8 cellular contexts compared by ENCODE assay signal in genomic region chr21:29232601-29233541, GRCh38.
DNase-seq lines count a peak whose midpoint lies in the region; ATAC-seq and TF ChIP-seq lines count a peak whose summit lies in the region.

No MANE protein-coding gene starts in this region.

- H3K27me3 ChIP-seq in foreskin keratinocyte = no peaks in the 10 kb centered on the region
- H3K27me3 ChIP-seq in neural progenitor cell = no peaks in the 10 kb centered on the region

- H3K4me3 Mint-ChIP-seq in neural progenitor cell = no peak overlapping the region

- TF ChIP-seq CTCF in foreskin keratinocyte (conservative IDR thresholded peaks at IDR 0.05) (peak; percentile 45), neural progenitor cell (IDR thresholded peaks at IDR 0.05) (no peak)

- H3K4me1 ChIP-seq in foreskin keratinocyte (peaks cover 34% of the 10 kb centered on the region), neural progenitor cell (peaks cover 4% of the 10 kb centered on the region)

- no peak overlapping the region for H2AFZ ChIP-seq in neural progenitor cell (replicated peaks)

- peaks cover 4% of the 10 kb centered on the region for H3K27me3 Mint-ChIP-seq in neural progenitor cell (ENCODE audit: insufficient read depth, low read depth)

- H3K27ac ChIP-seq in foreskin keratinocyte = peak overlapping the region; percentile 77
- H3K27ac ChIP-seq in neural progenitor cell = no peak overlapping the region

- H3K9me3 ChIP-seq in neural progenitor cell (ENCODE audit: low read depth) = no peaks in the 10 kb centered on the region

- H3K36me3 Mint-ChIP-seq in neural progenitor cell = no peaks in the 10 kb centered on the region

- ATAC-seq in GM21723 (IDR thresholded peaks at IDR 0.05; ENCODE audit: unreplicated experiment) (peak; percentile 8), foreskin keratinocyte (peak; percentile 75)

- DNase-seq in EL (peak; percentile 92), NOMO-1 (lab: John Stamatoyannopoulos, UW; ENCODE audit: unreplicated experiment in 2 of 2) (peak; percentile 50 to 80), foreskin keratinocyte (peak in 1 of 2 donors; percentile 83), NCI-H2227 treated with DMSO at 0.1 percent for 48 hours (lab: John Stamatoyannopoulos, UW) (no peak), hepatic stellate cell (ENCODE audit: low spot score) (no peak), NCI-H2196 treated with DMSO at 0.1 percent for 48 hours (lab: John Stamatoyannopoulos, UW; ENCODE audit: unreplicated experiment) (no peak), neural progenitor cell (ENCODE audit: low spot score) (no peak)

- no peak overlapping the region for H3K4me2 ChIP-seq in neural progenitor cell

- H3K9ac ChIP-seq in neural progenitor cell = no peak overlapping the region

- no peaks in the 10 kb centered on the region for H3K36me3 ChIP-seq in neural progenitor cell

- H3K79me2 ChIP-seq in neural progenitor cell (ENCODE audit: low read depth) = no peaks in the 10 kb centered on the region

- H3K4me1 Mint-ChIP-seq in neural progenitor cell = peaks cover 15% of the 10 kb centered on the region

- H3F3A ChIP-seq in neural progenitor cell (ENCODE audit: low read depth) = peaks cover 16% of the 10 kb centered on the region

- H4K20me1 ChIP-seq in neural progenitor cell (ENCODE audit: low read depth) = no peaks in the 10 kb centered on the region

- no peaks in the 10 kb centered on the region for H3K9me3 Mint-ChIP-seq in neural progenitor cell

- no peak overlapping the region for H3K27ac Mint-ChIP-seq in neural progenitor cell

- no peak overlapping the region for H3K4me3 ChIP-seq in neural progenitor cell

Comparison
In these comparisons a context has a peak if more than half of its experiments do, and no peak if none do; other contexts are left out.
1. DNase-seq: peak in EL (single experiment) and NOMO-1 (2 of 2); none in NCI-H2227 treated with DMSO at 0.1 percent for 48 hours (single experiment), hepatic stellate cell (single experiment), NCI-H2196 treated with DMSO at 0.1 percent for 48 hours (single experiment) and neural progenitor cell (single experiment).